8 cellular contexts compared by ENCODE assay signal in the genomic region with DNA sequence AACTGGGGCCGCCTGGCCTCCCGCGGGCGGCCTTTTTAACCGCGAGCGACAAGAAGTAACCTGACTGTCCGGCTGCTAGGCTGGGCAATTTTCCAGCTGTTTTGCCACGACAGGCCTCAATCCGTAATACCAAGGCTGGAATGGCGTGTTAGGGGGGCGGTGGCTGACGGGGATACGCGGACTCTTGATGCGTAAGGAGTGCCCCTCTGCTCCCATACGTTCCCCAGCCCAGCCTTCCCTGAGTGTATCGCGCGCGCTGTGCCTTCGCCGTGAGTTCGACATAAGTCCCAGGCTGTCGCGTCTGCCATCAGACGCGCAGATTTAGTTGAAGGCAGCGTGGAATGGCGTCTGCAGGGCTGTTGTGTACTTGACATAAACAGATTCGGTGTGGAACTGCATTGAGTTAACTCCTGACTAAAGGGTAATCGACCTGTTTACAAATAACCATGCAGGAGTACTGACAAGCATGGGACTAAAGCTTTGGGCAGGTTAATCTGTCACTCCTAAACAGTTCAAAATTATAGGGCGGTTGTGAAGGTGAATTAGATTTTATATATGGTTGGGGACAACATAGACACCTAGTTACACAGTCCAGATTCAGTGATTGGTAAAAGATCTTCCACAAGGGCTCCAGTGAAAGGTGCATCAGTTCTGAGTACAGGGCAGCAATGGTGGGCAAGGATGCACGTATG. TPM values are rescaled to one million over a fixed set of nuclear protein-coding genes. Genes with fewer than 3 reads are reported as not detected.
DNase-seq lines count a peak whose midpoint lies in the region; ATAC-seq, FAIRE-seq and TF ChIP-seq lines count a peak whose summit lies in the region.

No MANE protein-coding gene starts in this region.

- H3K4me3 ChIP-seq in NT2/D1 (ENCODE audit: insufficient read length, low read depth) = peak overlapping the region; percentile 89

- peak overlapping the region; percentile 96 for H3K9ac ChIP-seq in NT2/D1 (ENCODE audit: insufficient read length, low read depth)

- DNase-seq in GM12892 (ENCODE audit: insufficient read length) (peak; percentile 23), NT2/D1 (ENCODE audit: low read depth, low spot score) (peak; percentile 33), activated gamma-delta T cell treated with Interleukin-2 at 50 U/mL for 16 hours (peak; percentile 32), foreskin melanocyte (peak; percentile 59), occipital lobe (lab: John Stamatoyannopoulos, UW) (peak; percentile 65), NCI-H2107 treated with DMSO at 0.1 percent for 48 hours (lab: John Stamatoyannopoulos, UW; ENCODE audit: unreplicated experiment) (no peak)

- FAIRE-seq in GM12892 (lab: Jason Lieb, UNC) = no peak

- H3K9me3 ChIP-seq in NT2/D1 (ENCODE audit: insufficient read depth, low read length) = no peaks in the 10 kb centered on the region

- ATAC-seq in HG03039 (IDR thresholded peaks at IDR 0.05; ENCODE audit: unreplicated experiment) = peak; percentile 7
- no peak for ATAC-seq in GM21786 (IDR thresholded peaks at IDR 0.05; ENCODE audit: unreplicated experiment)

- H3K4me1 ChIP-seq in NT2/D1 (ENCODE audit: insufficient read depth, insufficient read length) = no peaks in the 10 kb centered on the region

- H3K36me3 ChIP-seq in NT2/D1 (ENCODE audit: insufficient read depth, insufficient read length, low read length) = peaks cover 29% of the 10 kb centered on the region

- peak; percentile 81; the same call in 1 of the 2 replicates for TF ChIP-seq POLR2A in GM12892 (IDR thresholded peaks at IDR 0.05; ENCODE audit: low read depth, low read length)

- H3K27me3 ChIP-seq in NT2/D1 (ENCODE audit: insufficient read depth, insufficient read length) = no peaks in the 10 kb centered on the region

RNA-seq across cellular contexts. Expression of a gene that starts 16.6 kb away (rescaled TPM):
- 7.7 TPM for polyA plus RNA-seq in GM12892 (2012; ENCODE audit: missing spikeins)
- 5.9 TPM for total RNA-seq in occipital lobe
